1 cellular context compared by ENCODE assay signal in the genomic region with DNA sequence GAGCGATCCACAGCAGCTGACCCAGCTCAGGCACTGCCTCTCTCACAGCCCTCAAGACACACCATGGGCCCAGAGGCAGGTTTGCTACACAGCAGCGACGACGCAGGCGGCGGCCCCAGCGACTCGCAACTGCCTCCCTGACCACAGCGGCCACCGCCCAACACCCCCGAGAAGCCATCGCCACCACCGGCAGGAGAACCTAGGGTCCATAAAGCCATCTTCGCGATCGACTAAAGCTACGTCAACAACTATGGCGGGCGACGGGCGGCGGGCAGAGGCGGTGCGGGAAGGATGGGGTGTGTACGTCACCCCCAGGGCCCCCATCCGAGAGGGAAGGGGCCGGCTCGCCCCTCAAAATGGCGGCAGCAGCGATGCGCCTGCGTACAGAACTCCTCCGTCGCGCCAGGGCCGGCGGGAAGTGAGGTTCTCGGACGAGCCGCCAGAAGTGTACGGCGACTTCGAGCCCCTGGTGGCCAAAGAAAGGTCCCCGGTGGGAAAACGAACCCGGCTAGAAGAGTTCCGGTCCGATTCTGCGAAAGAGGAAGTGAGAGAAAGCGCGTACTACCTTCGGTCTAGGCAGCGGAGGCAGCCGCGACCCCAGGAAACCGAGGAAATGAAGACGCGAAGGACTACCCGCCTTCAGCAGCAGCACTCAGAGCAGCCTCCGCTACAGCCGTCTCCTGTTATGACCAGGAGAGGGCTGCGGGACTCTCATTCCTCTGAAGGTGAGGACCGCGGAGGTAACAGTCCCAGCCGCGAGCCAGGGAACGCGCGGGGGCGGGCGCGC.
TF ChIP-seq lines count a peak whose summit lies in the region.

A gene with protein sequence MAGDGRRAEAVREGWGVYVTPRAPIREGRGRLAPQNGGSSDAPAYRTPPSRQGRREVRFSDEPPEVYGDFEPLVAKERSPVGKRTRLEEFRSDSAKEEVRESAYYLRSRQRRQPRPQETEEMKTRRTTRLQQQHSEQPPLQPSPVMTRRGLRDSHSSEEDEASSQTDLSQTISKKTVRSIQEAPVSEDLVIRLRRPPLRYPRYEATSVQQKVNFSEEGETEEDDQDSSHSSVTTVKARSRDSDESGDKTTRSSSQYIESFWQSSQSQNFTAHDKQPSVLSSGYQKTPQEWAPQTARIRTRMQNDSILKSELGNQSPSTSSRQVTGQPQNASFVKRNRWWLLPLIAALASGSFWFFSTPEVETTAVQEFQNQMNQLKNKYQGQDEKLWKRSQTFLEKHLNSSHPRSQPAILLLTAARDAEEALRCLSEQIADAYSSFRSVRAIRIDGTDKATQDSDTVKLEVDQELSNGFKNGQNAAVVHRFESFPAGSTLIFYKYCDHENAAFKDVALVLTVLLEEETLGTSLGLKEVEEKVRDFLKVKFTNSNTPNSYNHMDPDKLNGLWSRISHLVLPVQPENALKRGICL (plus strand): TSS at position 33 of the 787 bp plus-strand sequence. CDS start 218 bp downstream, at position 251.

TF ChIP-seq in HepG2, 621 proteins besides CTCF, POLR2A, EP300 and RAD21 (continued from another document and continues in another):
- no peak for TF ChIP-seq ZNF570 (CRISPR knock-in tag; IDR thresholded peaks at IDR 0.05; ENCODE audit: borderline replicate concordance)
- TF ChIP-seq HDAC1 (CRISPR knock-in tag; IDR thresholded peaks at IDR 0.05), result peak; percentile 89
- 0 out of 2 replicates have a peak, but pooled peaks have one; percentile 7 for TF ChIP-seq ZNF569 (CRISPR knock-in tag; IDR thresholded peaks at IDR 0.05; ENCODE audit: borderline replicate concordance)
- TF ChIP-seq ZNF333 (CRISPR knock-in tag; IDR thresholded peaks at IDR 0.05; ENCODE audit: borderline replicate concordance), result no peak
- no peak; the same call in 1 of the 2 replicates for TF ChIP-seq ESRRA (CRISPR knock-in tag; IDR thresholded peaks at IDR 0.05; ENCODE audit: low read depth)
- TF ChIP-seq, protein P1, sequence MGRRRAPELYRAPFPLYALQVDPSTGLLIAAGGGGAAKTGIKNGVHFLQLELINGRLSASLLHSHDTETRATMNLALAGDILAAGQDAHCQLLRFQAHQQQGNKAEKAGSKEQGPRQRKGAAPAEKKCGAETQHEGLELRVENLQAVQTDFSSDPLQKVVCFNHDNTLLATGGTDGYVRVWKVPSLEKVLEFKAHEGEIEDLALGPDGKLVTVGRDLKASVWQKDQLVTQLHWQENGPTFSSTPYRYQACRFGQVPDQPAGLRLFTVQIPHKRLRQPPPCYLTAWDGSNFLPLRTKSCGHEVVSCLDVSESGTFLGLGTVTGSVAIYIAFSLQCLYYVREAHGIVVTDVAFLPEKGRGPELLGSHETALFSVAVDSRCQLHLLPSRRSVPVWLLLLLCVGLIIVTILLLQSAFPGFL (CRISPR knock-in tag; IDR thresholded peaks at IDR 0.05), result no peak
- no peak; the same call in 1 of the 2 replicates for TF ChIP-seq PRMT3 (CRISPR knock-in tag; IDR thresholded peaks at IDR 0.05; ENCODE audit: borderline replicate concordance, low read depth)
- peak; percentile 89 for TF ChIP-seq KLF11 (CRISPR knock-in tag; IDR thresholded peaks at IDR 0.05)
- TF ChIP-seq SP140L (CRISPR knock-in tag; IDR thresholded peaks at IDR 0.05; ENCODE audit: borderline replicate concordance), result 0 out of 2 replicates have a peak, but pooled peaks have one; percentile 34
- TF ChIP-seq, protein P2, sequence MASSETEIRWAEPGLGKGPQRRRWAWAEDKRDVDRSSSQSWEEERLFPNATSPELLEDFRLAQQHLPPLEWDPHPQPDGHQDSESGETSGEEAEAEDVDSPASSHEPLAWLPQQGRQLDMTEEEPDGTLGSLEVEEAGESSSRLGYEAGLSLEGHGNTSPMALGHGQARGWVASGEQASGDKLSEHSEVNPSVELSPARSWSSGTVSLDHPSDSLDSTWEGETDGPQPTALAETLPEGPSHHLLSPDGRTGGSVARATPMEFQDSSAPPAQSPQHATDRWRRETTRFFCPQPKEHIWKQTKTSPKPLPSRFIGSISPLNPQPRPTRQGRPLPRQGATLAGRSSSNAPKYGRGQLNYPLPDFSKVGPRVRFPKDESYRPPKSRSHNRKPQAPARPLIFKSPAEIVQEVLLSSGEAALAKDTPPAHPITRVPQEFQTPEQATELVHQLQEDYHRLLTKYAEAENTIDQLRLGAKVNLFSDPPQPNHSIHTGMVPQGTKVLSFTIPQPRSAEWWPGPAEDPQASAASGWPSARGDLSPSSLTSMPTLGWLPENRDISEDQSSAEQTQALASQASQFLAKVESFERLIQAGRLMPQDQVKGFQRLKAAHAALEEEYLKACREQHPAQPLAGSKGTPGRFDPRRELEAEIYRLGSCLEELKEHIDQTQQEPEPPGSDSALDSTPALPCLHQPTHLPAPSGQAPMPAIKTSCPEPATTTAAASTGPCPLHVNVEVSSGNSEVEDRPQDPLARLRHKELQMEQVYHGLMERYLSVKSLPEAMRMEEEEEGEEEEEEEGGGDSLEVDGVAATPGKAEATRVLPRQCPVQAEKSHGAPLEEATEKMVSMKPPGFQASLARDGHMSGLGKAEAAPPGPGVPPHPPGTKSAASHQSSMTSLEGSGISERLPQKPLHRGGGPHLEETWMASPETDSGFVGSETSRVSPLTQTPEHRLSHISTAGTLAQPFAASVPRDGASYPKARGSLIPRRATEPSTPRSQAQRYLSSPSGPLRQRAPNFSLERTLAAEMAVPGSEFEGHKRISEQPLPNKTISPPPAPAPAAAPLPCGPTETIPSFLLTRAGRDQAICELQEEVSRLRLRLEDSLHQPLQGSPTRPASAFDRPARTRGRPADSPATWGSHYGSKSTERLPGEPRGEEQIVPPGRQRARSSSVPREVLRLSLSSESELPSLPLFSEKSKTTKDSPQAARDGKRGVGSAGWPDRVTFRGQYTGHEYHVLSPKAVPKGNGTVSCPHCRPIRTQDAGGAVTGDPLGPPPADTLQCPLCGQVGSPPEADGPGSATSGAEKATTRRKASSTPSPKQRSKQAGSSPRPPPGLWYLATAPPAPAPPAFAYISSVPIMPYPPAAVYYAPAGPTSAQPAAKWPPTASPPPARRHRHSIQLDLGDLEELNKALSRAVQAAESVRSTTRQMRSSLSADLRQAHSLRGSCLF (CRISPR knock-in tag; IDR thresholded peaks at IDR 0.05; ENCODE audit: borderline replicate concordance), result no peak
- TF ChIP-seq NR2F6 (IDR thresholded peaks at IDR 0.05), result no peak; the same call in 1 of the 2 replicates
- no peak; the same call in 1 of the 2 replicates for TF ChIP-seq NR2F6 (CRISPR knock-in tag; IDR thresholded peaks at IDR 0.05)
- TF ChIP-seq, protein P3, sequence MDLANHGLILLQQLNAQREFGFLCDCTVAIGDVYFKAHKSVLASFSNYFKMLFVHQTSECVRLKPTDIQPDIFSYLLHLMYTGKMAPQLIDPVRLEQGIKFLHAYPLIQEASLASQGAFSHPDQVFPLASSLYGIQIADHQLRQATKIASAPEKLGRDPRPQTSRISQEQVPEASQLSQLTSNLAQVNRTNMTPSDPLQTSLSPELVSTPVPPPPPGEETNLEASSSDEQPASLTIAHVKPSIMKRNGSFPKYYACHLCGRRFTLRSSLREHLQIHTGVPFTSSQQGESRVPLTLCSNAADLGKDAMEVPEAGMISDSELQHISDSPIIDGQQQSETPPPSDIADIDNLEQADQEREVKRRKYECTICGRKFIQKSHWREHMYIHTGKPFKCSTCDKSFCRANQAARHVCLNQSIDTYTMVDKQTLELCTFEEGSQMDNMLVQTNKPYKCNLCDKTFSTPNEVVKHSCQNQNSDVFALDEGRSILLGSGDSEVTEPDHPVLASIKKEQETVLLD (CRISPR knock-in tag; IDR thresholded peaks at IDR 0.05; ENCODE audit: low read depth), result peak; percentile 90
- TF ChIP-seq ZNF451 (CRISPR knock-in tag; IDR thresholded peaks at IDR 0.05), result peak; percentile 43; the same call in 1 of the 2 replicates
- TF ChIP-seq, protein P4, sequence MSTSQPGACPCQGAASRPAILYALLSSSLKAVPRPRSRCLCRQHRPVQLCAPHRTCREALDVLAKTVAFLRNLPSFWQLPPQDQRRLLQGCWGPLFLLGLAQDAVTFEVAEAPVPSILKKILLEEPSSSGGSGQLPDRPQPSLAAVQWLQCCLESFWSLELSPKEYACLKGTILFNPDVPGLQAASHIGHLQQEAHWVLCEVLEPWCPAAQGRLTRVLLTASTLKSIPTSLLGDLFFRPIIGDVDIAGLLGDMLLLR (CRISPR knock-in tag; IDR thresholded peaks at IDR 0.05), result no peak
- TF ChIP-seq ZNF780A (CRISPR knock-in tag; IDR thresholded peaks at IDR 0.05), result peak; percentile 94
- TF ChIP-seq, protein P5, sequence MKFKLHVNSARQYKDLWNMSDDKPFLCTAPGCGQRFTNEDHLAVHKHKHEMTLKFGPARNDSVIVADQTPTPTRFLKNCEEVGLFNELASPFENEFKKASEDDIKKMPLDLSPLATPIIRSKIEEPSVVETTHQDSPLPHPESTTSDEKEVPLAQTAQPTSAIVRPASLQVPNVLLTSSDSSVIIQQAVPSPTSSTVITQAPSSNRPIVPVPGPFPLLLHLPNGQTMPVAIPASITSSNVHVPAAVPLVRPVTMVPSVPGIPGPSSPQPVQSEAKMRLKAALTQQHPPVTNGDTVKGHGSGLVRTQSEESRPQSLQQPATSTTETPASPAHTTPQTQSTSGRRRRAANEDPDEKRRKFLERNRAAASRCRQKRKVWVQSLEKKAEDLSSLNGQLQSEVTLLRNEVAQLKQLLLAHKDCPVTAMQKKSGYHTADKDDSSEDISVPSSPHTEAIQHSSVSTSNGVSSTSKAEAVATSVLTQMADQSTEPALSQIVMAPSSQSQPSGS (CRISPR knock-in tag; IDR thresholded peaks at IDR 0.05), result peak; percentile 92
- TF ChIP-seq IKZF1 (IDR thresholded peaks at IDR 0.05), result no peak
- peak; percentile 93; the same call in 1 of the 2 replicates for TF ChIP-seq ZNF747 (CRISPR knock-in tag; IDR thresholded peaks at IDR 0.05; ENCODE audit: borderline replicate concordance)
- no peak for TF ChIP-seq REXO4 (CRISPR knock-in tag; IDR thresholded peaks at IDR 0.05; ENCODE audit: borderline replicate concordance)
- no peak for TF ChIP-seq EZH2 (conservative IDR thresholded peaks at IDR 0.05; ENCODE audit: low read depth, low read length)
- no peak for TF ChIP-seq CHD4 (IDR thresholded peaks at IDR 0.05; ENCODE audit: borderline replicate concordance, low read length)
- TF ChIP-seq ASH2L (IDR thresholded peaks at IDR 0.05; ENCODE audit: insufficient read length, low read depth, low read length), result peak; percentile 97
- TF ChIP-seq, protein P6, sequence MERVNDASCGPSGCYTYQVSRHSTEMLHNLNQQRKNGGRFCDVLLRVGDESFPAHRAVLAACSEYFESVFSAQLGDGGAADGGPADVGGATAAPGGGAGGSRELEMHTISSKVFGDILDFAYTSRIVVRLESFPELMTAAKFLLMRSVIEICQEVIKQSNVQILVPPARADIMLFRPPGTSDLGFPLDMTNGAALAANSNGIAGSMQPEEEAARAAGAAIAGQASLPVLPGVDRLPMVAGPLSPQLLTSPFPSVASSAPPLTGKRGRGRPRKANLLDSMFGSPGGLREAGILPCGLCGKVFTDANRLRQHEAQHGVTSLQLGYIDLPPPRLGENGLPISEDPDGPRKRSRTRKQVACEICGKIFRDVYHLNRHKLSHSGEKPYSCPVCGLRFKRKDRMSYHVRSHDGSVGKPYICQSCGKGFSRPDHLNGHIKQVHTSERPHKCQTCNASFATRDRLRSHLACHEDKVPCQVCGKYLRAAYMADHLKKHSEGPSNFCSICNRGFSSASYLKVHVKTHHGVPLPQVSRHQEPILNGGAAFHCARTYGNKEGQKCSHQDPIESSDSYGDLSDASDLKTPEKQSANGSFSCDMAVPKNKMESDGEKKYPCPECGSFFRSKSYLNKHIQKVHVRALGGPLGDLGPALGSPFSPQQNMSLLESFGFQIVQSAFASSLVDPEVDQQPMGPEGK (CRISPR knock-in tag; IDR thresholded peaks at IDR 0.05), result peak; percentile 99
- TF ChIP-seq ZFP41 (CRISPR knock-in tag; IDR thresholded peaks at IDR 0.05; ENCODE audit: borderline replicate concordance), result no peak; the same call in 1 of the 2 replicates
- TF ChIP-seq ZNF317 (CRISPR knock-in tag; IDR thresholded peaks at IDR 0.05), result peak; percentile 76
- peak; percentile 48 for TF ChIP-seq NFYC (CRISPR knock-in tag; IDR thresholded peaks at IDR 0.05)
- no peak for TF ChIP-seq SYNCRIP (IDR thresholded peaks at IDR 0.05; ENCODE audit: insufficient read depth, low read depth, low read length)
- TF ChIP-seq IRF2 (CRISPR knock-in tag; IDR thresholded peaks at IDR 0.05), result peak; percentile 98
- no peak; the same call in 1 of the 2 replicates for TF ChIP-seq GTF3A (CRISPR knock-in tag; conservative IDR thresholded peaks at IDR 0.05)
- TF ChIP-seq BORCS8-MEF2B (CRISPR knock-in tag; IDR thresholded peaks at IDR 0.05), result peak; percentile 37
- TF ChIP-seq ZSCAN9 (CRISPR knock-in tag; IDR thresholded peaks at IDR 0.05; ENCODE audit: borderline replicate concordance), result peak; percentile 59
- TF ChIP-seq ZNF430 (CRISPR knock-in tag; IDR thresholded peaks at IDR 0.05), result peak; percentile 77; the same call in 1 of the 2 replicates
- 0 out of 2 replicates have a peak, but pooled peaks have one; percentile 47 for TF ChIP-seq SNAI1 (CRISPR knock-in tag; IDR thresholded peaks at IDR 0.05; ENCODE audit: borderline replicate concordance)
- TF ChIP-seq ZNF790 (CRISPR knock-in tag; IDR thresholded peaks at IDR 0.05; ENCODE audit: borderline replicate concordance), result 0 out of 2 replicates have a peak, but pooled peaks have one; percentile 3
- peak; percentile 75 for TF ChIP-seq POLR2AphosphoS5 (IDR thresholded peaks at IDR 0.05; ENCODE audit: low read depth, low read length)
- peak; percentile 78; the same call in 1 of the 2 replicates for TF ChIP-seq ZNF605 (CRISPR knock-in tag; IDR thresholded peaks at IDR 0.05)
- TF ChIP-seq NR2C2 (CRISPR knock-in tag; IDR thresholded peaks at IDR 0.05; ENCODE audit: borderline replicate concordance), result peak; percentile 86
- TF ChIP-seq CCAR2 (optimal IDR thresholded peaks at IDR 0.05; ENCODE audit: low read depth, low read length), result peak; percentile 92
- peak; percentile 84 for TF ChIP-seq ERF (CRISPR knock-in tag; IDR thresholded peaks at IDR 0.05)
- TF ChIP-seq HNRNPL (IDR thresholded peaks at IDR 0.05; ENCODE audit: low read depth, low read length), result no peak
- no peak; the same call in 1 of the 2 replicates for TF ChIP-seq ZNF17 (CRISPR knock-in tag; IDR thresholded peaks at IDR 0.05)
- TF ChIP-seq ZFX (CRISPR knock-in tag; IDR thresholded peaks at IDR 0.05; ENCODE audit: low read depth), result peak; percentile 94
- peak; percentile 92 for TF ChIP-seq ZBTB21 (CRISPR knock-in tag; IDR thresholded peaks at IDR 0.05)
- TF ChIP-seq TBL1XR1 (IDR thresholded peaks at IDR 0.05; ENCODE audit: borderline replicate concordance, low read length, partially characterized antibody), result peak; percentile 75
- no peak for TF ChIP-seq SRSF9 (IDR thresholded peaks at IDR 0.05; ENCODE audit: borderline replicate concordance, insufficient read depth, low read depth, low read length, poor library complexity, severe bottlenecking)
- no peak for TF ChIP-seq CEBPG (CRISPR knock-in tag; IDR thresholded peaks at IDR 0.05)
- TF ChIP-seq ZNF24 (IDR thresholded peaks at IDR 0.05), result 0 out of 2 replicates have a peak, but pooled peaks have one; percentile 31
- no peak for TF ChIP-seq ZNF326 (CRISPR knock-in tag; IDR thresholded peaks at IDR 0.05; ENCODE audit: borderline replicate concordance)
